In genomic region chrX:49071877-49072711, GRCh38 we compare ENCODE assay signal across 8 cellular contexts. TPM values are rescaled to one million over a fixed set of nuclear protein-coding genes. Genes with fewer than 3 reads are reported as not detected.
A peak's percentile ranks its signal among the peaks of the same experiment; 100 is the strongest.
DNase-seq lines count a peak whose midpoint lies in the region; ATAC-seq and TF ChIP-seq lines count a peak whose summit lies in the region.

No MANE protein-coding gene starts in this region.

- no peak overlapping the region for H3K4me2 ChIP-seq in neural cell (ENCODE audit: low read length)

- no peak for TF ChIP-seq RAD21 in neural cell (conservative IDR thresholded peaks at IDR 0.05)

- no peaks in the 10 kb centered on the region for H3K9me2 ChIP-seq in neural cell (ENCODE audit: insufficient read depth, low read length)

- no peaks in the 10 kb centered on the region for H3K27me3 ChIP-seq in neural cell (ENCODE audit: insufficient read depth, low read depth, low read length)
- no peaks in the 10 kb centered on the region for H3K27me3 ChIP-seq in MG63

- ATAC-seq in SK-N-SH treated with all-trans-retinoic acid at 6 μM for 48 hours (peak; percentile 5; the same call in 2 of the 3 replicates), GM18498 (IDR thresholded peaks at IDR 0.05; ENCODE audit: unreplicated experiment) (no peak), GM18861 (IDR thresholded peaks at IDR 0.05; ENCODE audit: unreplicated experiment) (no peak)

- no peak overlapping the region for H3K27ac ChIP-seq in neural cell (ENCODE audit: low read length)

- peak overlapping the region; percentile 87 for H3K9ac ChIP-seq in neural cell (ENCODE audit: low read length)

- no peak overlapping the region for H2AFZ ChIP-seq in neural cell (ENCODE audit: low read depth, low read length)

- H3K4me3 ChIP-seq in fibroblast of pulmonary artery (replicated peaks; ENCODE audit: low read depth, low read length), result peak overlapping the region; percentile 73
- peak overlapping the region; percentile 85 for H3K4me3 ChIP-seq in neural cell (ENCODE audit: low read length)
- H3K4me3 ChIP-seq in MG63, result no peak overlapping the region

- TF ChIP-seq EP300 in neural cell (conservative IDR thresholded peaks at IDR 0.05; ENCODE audit: poor library complexity, severe bottlenecking), result no peak

- DNase-seq in AG08396 (ENCODE audit: low spot score), result peak; percentile 89
- peak; percentile 73 for DNase-seq in fibroblast of pulmonary artery (ENCODE audit: low read depth)
- no peak for DNase-seq in NCI-H2029 treated with DMSO at 0.1 percent for 48 hours (lab: John Stamatoyannopoulos, UW)
- DNase-seq in MG63, result no peak

- H3K36me3 ChIP-seq in neural cell (ENCODE audit: insufficient read depth, low read length) (no peaks in the 10 kb centered on the region), MG63 (no peaks in the 10 kb centered on the region; the same call in none of the 2 replicates)

- H3K79me2 ChIP-seq in neural cell (replicated peaks; ENCODE audit: insufficient read depth, low read length), result no peaks in the 10 kb centered on the region

- TF ChIP-seq CTCF in fibroblast of pulmonary artery (IDR thresholded peaks at IDR 0.05; ENCODE audit: low read length, missing control alignments), result no peak
- no peak for TF ChIP-seq CTCF in neural cell (IDR thresholded peaks at IDR 0.05; ENCODE audit: poor library complexity, severe bottlenecking)

- no peaks in the 10 kb centered on the region for H4K20me1 ChIP-seq in neural cell (ENCODE audit: insufficient read depth)

- H3K9me3 ChIP-seq in neural cell (ENCODE audit: low read length), result no peaks in the 10 kb centered on the region
- H3K9me3 ChIP-seq in MG63, result no peaks in the 10 kb centered on the region

- no peaks in the 10 kb centered on the region for H3F3A ChIP-seq in neural cell (ENCODE audit: insufficient read depth, low read length, poor library complexity, severe bottlenecking)

TF ChIP-seq in SK-N-SH treated with all-trans-retinoic acid at 6 μM for 48 hours, 23 proteins besides CTCF, POLR2A, EP300 and RAD21:
- no peak for TF ChIP-seq POU6F1 (CRISPR knock-in tag; IDR thresholded peaks at IDR 0.05; ENCODE audit: borderline replicate concordance, low read depth)
- TF ChIP-seq ZFP30 (CRISPR knock-in tag; IDR thresholded peaks at IDR 0.05), result no peak
- TF ChIP-seq BACH2 (CRISPR knock-in tag; IDR thresholded peaks at IDR 0.05; ENCODE audit: borderline replicate concordance), result no peak
- no peak for TF ChIP-seq RARB (CRISPR knock-in tag; IDR thresholded peaks at IDR 0.05)
- no peak for TF ChIP-seq ARNTL (CRISPR knock-in tag; IDR thresholded peaks at IDR 0.05; ENCODE audit: borderline replicate concordance, low read depth)
- TF ChIP-seq TCF4 (CRISPR knock-in tag; IDR thresholded peaks at IDR 0.05; ENCODE audit: borderline replicate concordance), result no peak
- TF ChIP-seq GLIS3 (CRISPR knock-in tag; IDR thresholded peaks at IDR 0.05), result no peak
- no peak for TF ChIP-seq ZNF565 (CRISPR knock-in tag; conservative IDR thresholded peaks at IDR 0.05; ENCODE audit: low read depth)

TF ChIP-seq in neural cell, 6 proteins besides CTCF, POLR2A, EP300 and RAD21:
- no peak for TF ChIP-seq TAF1 (IDR thresholded peaks at IDR 0.05; ENCODE audit: low read depth)
- no peak for TF ChIP-seq POLR2AphosphoS5 (IDR thresholded peaks at IDR 0.05)
- no peak for TF ChIP-seq SMC3 (conservative IDR thresholded peaks at IDR 0.05; ENCODE audit: poor library complexity)
- no peak for TF ChIP-seq REST (IDR thresholded peaks at IDR 0.05; ENCODE audit: borderline replicate concordance)
- TF ChIP-seq EZH2 (IDR thresholded peaks at IDR 0.05; ENCODE audit: borderline replicate concordance, insufficient read depth, low read length, poor library complexity, severe bottlenecking), result no peak
- no peak for TF ChIP-seq MXI1 (conservative IDR thresholded peaks at IDR 0.05; ENCODE audit: poor library complexity, severe bottlenecking)
TF ChIP-seq in neural cell: peak in this region for 0.

RNA-seq across cellular contexts. Expression of gene PRAF2, which starts 1.7 kb away (rescaled TPM):
- 7.3 and 10.8 TPM in 2 replicates for polyA plus RNA-seq in neural cell
- polyA minus RNA-seq in neural cell, result 13.4 and 13.8 TPM in 2 replicates
- total RNA-seq in MG63 (2014; rRNA removed; shearing (Covaris generic); ENCODE audit: low replicate concordance), result 1.9 TPM in 1 of 2 replicates, not detected in the other

RNA-seq across cellular contexts. Expression of gene WDR45, which starts 7.6 kb away (rescaled TPM):
- polyA plus RNA-seq in neural cell, result 26.5 and 29.5 TPM in 2 replicates
- 17.4 and 19.5 TPM in 2 replicates for polyA minus RNA-seq in neural cell
- 35.9 and 43.1 TPM in 2 replicates for total RNA-seq in MG63 (2014; rRNA removed; shearing (Covaris generic); ENCODE audit: low replicate concordance)

RNA-seq across cellular contexts. Expression of gene CCDC120, which starts 13.3 kb away (rescaled TPM):
- polyA plus RNA-seq in neural cell, result 2.8 and 3.1 TPM in 2 replicates
- polyA minus RNA-seq in neural cell, result 2.9 and 4.9 TPM in 2 replicates
- total RNA-seq in MG63 (2014; rRNA removed; shearing (Covaris generic); ENCODE audit: low replicate concordance), result 0.30 and 0.59 TPM in 2 replicates

RNA-seq across cellular contexts. Expression of gene TFE3, which starts 28.9 kb away (rescaled TPM):
- 8.9 and 17.9 TPM in 2 replicates for polyA plus RNA-seq in neural cell
- 16.2 and 16.8 TPM in 2 replicates for polyA minus RNA-seq in neural cell
- 41.4 and 49.3 TPM in 2 replicates for total RNA-seq in MG63 (2014; rRNA removed; shearing (Covaris generic); ENCODE audit: low replicate concordance)

RNA-seq across cellular contexts. Expression of gene GPKOW, which starts 51.4 kb away (rescaled TPM):
- polyA plus RNA-seq in neural cell, result 22.9 and 27.3 TPM in 2 replicates
- polyA minus RNA-seq in neural cell, result 20.9 and 24.7 TPM in 2 replicates
- total RNA-seq in MG63 (2014; rRNA removed; shearing (Covaris generic); ENCODE audit: low replicate concordance), result 30.1 and 38.4 TPM in 2 replicates

Comparison
In these comparisons a context has a peak if more than half of its experiments do, and no peak if none do; other contexts are left out.
1. DNase-seq: peak in AG08396 (single experiment) and fibroblast of pulmonary artery (single experiment); none in NCI-H2029 treated with DMSO at 0.1 percent for 48 hours (single experiment) and MG63 (single experiment).